10 cellular contexts compared by ENCODE assay signal in the genomic region with DNA sequence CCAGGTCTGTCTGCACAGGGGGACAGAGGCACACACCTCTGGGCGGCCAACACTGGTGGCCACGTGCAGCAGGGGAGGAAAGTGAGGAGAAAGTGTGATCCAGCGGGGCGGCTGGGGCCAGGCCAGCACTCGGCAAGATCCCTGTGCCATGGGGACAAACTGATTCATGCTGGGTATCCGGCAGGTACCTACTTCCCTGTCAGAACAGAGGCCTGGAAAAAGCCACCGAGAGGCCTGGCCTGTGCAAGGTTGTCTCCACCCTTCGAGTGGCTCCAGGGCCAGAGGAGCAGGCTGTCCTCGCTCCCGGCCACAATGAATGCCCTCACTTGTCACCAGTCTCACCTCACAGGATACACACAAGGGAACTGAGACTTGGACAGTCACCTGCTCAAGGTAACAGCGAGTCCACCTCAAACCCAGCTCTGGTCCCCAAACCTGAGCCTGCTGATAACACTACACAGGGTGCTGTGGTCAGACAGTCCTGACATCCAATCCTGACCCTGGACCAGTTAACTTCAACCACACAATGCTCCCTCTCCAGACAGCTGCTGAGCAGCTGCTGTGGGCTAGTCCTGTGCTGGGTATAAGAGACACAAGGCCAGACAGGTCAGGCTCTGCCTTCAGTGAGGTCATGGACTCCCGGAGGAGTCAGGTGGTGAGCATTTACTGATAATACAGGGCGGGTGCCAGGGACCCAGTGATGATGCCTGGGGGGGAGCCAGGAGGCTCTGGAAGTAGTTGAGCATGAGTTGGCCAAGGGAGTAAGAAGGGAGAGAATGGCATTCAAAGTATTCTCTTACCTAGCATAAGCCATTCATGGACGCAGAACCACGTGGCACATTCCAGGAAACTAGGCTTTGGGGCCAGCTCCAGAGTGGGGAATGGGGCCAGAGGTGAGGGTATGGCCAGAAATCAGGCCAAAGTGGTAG. TPM values are rescaled to one million over a fixed set of nuclear protein-coding genes. Genes with fewer than 3 reads are reported as not detected.
DNase-seq lines count a peak whose midpoint lies in the region; ATAC-seq and TF ChIP-seq lines count a peak whose summit lies in the region.
"Had no signal": no experiment of that assay in that cellular context is flagged by ENCODE, and none has a peak within 500 bp of the region (broad histone marks: within the 10 kb centered on the region; RNA-seq: fewer than 3 reads in every experiment).

No MANE protein-coding gene starts in this region.

- H3K9me3 ChIP-seq in skeletal muscle satellite cell (replicated peaks; ENCODE audit: low read length) = no peaks in the 10 kb centered on the region

- peaks cover 64% of the 10 kb centered on the region for H3K4me1 Mint-ChIP-seq in HFFc6 (ENCODE audit: low read depth)
- peaks cover 48% of the 10 kb centered on the region for H3K4me1 Mint-ChIP-seq in CD14-positive monocyte

- H3K36me3 ChIP-seq in skeletal muscle satellite cell (ENCODE audit: insufficient read depth, low read length) = peaks cover 14% of the 10 kb centered on the region

- peak overlapping the region; percentile 99 for H3K27ac Mint-ChIP-seq in HFFc6
- H3K27ac Mint-ChIP-seq in CD14-positive monocyte = no peak overlapping the region

- DNase-seq in HFFc6 = no peak
- DNase-seq in SW480 (ENCODE audit: low spot score) = peak; percentile 17
- peak; percentile 87 for DNase-seq in fibroblast of villous mesenchyme (ENCODE audit: low read depth)
- no peak for DNase-seq in ureter (ENCODE audit: low spot score)
- DNase-seq in OCI-M1 (lab: John Stamatoyannopoulos, UW) = no peak
- no peak for DNase-seq in CD14-positive monocyte (ENCODE audit: low spot score)
- DNase-seq: NCI-H1694 had no signal

- H3K4me2 ChIP-seq in skeletal muscle satellite cell (ENCODE audit: low read length) = no peak overlapping the region

- H3K27me3 Mint-ChIP-seq in HFFc6 (ENCODE audit: insufficient read depth) (no peaks in the 10 kb centered on the region), CD14-positive monocyte (ENCODE audit: low read depth in 3 of 3) (peaks cover 0 to 2% (median 0%) of the 10 kb centered on the region in 3 donors)

- H3K36me3 Mint-ChIP-seq in HFFc6 (ENCODE audit: low read depth) (peaks cover 11% of the 10 kb centered on the region), CD14-positive monocyte (peaks cover 56 to 72% of the 10 kb centered on the region in 2 donors)

- H3K4me3 Mint-ChIP-seq in HFFc6 (no peak overlapping the region), CD14-positive monocyte (no peak overlapping the region)

- TF ChIP-seq CTCF in HFFc6 (IDR thresholded peaks at IDR 0.05) (no peak), fibroblast of villous mesenchyme (IDR thresholded peaks at IDR 0.05; ENCODE audit: insufficient read depth, low read depth, low read length) (no peak), CD14-positive monocyte (IDR thresholded peaks at IDR 0.05) (no peak)

- H3K9ac ChIP-seq in skeletal muscle satellite cell (ENCODE audit: low read depth, low read length) = peak overlapping the region; percentile 30

- no peaks in the 10 kb centered on the region for H3K27me3 ChIP-seq in skeletal muscle satellite cell (ENCODE audit: control insufficient read depth, insufficient read depth, low read length)

- peaks cover 82% of the 10 kb centered on the region for H3K4me1 ChIP-seq in skeletal muscle satellite cell (ENCODE audit: control insufficient read depth, insufficient read depth, low read length)

- H3K4me3 ChIP-seq in fibroblast of villous mesenchyme (ENCODE audit: low read depth, low read length) (no peak overlapping the region), skeletal muscle satellite cell (ENCODE audit: low read length) (no peak overlapping the region)

- H3K9me3 Mint-ChIP-seq in HFFc6 = peaks cover 6% of the 10 kb centered on the region; the same call in 1 of the 2 replicates
- H3K9me3 Mint-ChIP-seq in CD14-positive monocyte = peaks cover 11 to 15% (median 13%) of the 10 kb centered on the region in 7 donors
- H3K9me3 Mint-ChIP-seq: T-helper 1 cell treated with Interleukin-12 subunit alpha and Interleukin-12 subunit beta and Interleukin-4 antibody, amounts not matched to agents 30 μg/mL and 1 μg/mL, for 36 hours had no signal

- intact Hi-C loops in CD14-positive monocyte (cut with micrococcal nuclease) = no loop called here

- no peak for ATAC-seq in GM21528 (IDR thresholded peaks at IDR 0.05; ENCODE audit: low FRiP score, unreplicated experiment)

RNA-seq across cellular contexts. Expression of a gene that starts 53.0 kb away (rescaled TPM):
- total RNA-seq in HFFc6 (2021; fragmentation: NEBNext Ultra II Directional; extraction: Animal tissue kit (Norgen Biotek cat#: 25700)) = 10 to 100 TPM; 34.5 to 45.5 (median 37.6) TPM
- total RNA-seq in fibroblast of villous mesenchyme (37.1 and 55.4 TPM in 2 replicates), ureter (41.1 TPM)
- total RNA-seq in skeletal muscle satellite cell (2012; rRNA removed) = 29.1 and 43.3 TPM in 2 replicates
- 10 to 100 TPM; 20.7 to 31.1 TPM for polyA plus RNA-seq in CD14-positive monocyte

Comparison
In these comparisons a context has a peak if more than half of its experiments do, and no peak if none do; other contexts are left out.
1. DNase-seq: peak in SW480 (single experiment) and fibroblast of villous mesenchyme (single experiment); none in HFFc6 (single experiment), ureter (single experiment), OCI-M1 (single experiment) and CD14-positive monocyte (single experiment).